1 cellular context compared by ENCODE assay signal in the genomic region with DNA sequence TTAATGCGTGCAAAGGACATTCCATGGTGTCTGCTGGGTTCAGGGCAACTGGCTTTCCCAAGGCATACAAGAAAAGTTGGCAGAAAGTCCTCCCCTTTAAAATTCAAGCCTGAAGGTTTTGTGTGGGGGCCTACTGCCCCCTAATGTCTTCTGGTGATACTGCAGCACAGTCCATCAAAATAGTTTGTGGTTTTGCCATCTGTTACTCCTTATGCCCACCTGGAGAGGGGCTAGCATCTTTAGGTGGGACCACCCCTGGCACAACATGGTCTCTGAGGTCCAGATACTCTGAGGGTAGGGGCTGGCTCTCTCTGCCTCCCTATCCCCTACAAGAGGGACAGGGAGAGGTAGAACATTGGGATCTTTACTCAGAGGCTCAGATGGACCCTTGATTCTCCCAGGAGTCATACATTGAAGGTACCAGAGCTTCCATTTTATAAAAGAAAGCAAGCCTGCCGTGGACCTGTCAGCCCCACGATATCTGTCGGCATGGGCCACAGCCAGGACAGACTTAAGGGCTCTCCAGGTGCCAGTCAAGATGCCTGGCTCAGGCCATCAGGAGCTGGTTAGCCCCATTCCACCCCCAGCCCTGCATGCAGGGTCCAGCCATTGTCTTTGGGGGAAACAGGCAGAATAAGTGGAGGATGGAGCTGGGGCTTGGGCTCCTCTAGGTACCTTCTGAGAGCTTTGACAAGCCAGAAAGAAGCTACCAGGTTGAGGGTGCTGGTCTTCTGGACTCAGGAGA.
TF ChIP-seq lines count a peak whose summit lies in the region.

No MANE protein-coding gene starts in this region.

TF ChIP-seq in WTC11, 78 proteins besides CTCF, POLR2A, EP300 and RAD21 (continued from another document):
- TF ChIP-seq ESRRA (CRISPR knock-in tag; IDR thresholded peaks at IDR 0.05; ENCODE audit: borderline replicate concordance) (no peak), ELF4 (CRISPR knock-in tag; IDR thresholded peaks at IDR 0.05; ENCODE audit: low read depth) (no peak), PRRX2 (CRISPR knock-in tag; IDR thresholded peaks at IDR 0.05) (no peak), FOXJ3 (CRISPR knock-in tag; IDR thresholded peaks at IDR 0.05; ENCODE audit: borderline replicate concordance) (no peak), RORB (CRISPR knock-in tag; IDR thresholded peaks at IDR 0.05) (no peak), JUN (CRISPR knock-in tag; IDR thresholded peaks at IDR 0.05) (no peak), JAZF1 (CRISPR knock-in tag; IDR thresholded peaks at IDR 0.05) (no peak), SP1 (CRISPR knock-in tag; conservative IDR thresholded peaks at IDR 0.05) (no peak), HMGA2 (CRISPR knock-in tag; IDR thresholded peaks at IDR 0.05) (no peak), CBFB (CRISPR knock-in tag; IDR thresholded peaks at IDR 0.05; ENCODE audit: low read depth) (no peak), SMAD4 (CRISPR knock-in tag; IDR thresholded peaks at IDR 0.05) (no peak)
- TF ChIP-seq, protein P1, sequence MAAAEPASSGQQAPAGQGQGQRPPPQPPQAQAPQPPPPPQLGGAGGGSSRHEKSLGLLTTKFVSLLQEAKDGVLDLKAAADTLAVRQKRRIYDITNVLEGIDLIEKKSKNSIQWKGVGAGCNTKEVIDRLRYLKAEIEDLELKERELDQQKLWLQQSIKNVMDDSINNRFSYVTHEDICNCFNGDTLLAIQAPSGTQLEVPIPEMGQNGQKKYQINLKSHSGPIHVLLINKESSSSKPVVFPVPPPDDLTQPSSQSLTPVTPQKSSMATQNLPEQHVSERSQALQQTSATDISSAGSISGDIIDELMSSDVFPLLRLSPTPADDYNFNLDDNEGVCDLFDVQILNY (CRISPR knock-in tag; IDR thresholded peaks at IDR 0.05), result no peak
- TF ChIP-seq, protein P2, sequence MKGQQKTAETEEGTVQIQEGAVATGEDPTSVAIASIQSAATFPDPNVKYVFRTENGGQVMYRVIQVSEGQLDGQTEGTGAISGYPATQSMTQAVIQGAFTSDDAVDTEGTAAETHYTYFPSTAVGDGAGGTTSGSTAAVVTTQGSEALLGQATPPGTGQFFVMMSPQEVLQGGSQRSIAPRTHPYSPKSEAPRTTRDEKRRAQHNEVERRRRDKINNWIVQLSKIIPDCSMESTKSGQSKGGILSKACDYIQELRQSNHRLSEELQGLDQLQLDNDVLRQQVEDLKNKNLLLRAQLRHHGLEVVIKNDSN (CRISPR knock-in tag; IDR thresholded peaks at IDR 0.05), result no peak
- TF ChIP-seq, protein P3, sequence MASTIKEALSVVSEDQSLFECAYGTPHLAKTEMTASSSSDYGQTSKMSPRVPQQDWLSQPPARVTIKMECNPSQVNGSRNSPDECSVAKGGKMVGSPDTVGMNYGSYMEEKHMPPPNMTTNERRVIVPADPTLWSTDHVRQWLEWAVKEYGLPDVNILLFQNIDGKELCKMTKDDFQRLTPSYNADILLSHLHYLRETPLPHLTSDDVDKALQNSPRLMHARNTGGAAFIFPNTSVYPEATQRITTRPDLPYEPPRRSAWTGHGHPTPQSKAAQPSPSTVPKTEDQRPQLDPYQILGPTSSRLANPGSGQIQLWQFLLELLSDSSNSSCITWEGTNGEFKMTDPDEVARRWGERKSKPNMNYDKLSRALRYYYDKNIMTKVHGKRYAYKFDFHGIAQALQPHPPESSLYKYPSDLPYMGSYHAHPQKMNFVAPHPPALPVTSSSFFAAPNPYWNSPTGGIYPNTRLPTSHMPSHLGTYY (CRISPR knock-in tag; IDR thresholded peaks at IDR 0.05), result no peak
